1 cellular context compared by ENCODE assay signal in the genomic region with DNA sequence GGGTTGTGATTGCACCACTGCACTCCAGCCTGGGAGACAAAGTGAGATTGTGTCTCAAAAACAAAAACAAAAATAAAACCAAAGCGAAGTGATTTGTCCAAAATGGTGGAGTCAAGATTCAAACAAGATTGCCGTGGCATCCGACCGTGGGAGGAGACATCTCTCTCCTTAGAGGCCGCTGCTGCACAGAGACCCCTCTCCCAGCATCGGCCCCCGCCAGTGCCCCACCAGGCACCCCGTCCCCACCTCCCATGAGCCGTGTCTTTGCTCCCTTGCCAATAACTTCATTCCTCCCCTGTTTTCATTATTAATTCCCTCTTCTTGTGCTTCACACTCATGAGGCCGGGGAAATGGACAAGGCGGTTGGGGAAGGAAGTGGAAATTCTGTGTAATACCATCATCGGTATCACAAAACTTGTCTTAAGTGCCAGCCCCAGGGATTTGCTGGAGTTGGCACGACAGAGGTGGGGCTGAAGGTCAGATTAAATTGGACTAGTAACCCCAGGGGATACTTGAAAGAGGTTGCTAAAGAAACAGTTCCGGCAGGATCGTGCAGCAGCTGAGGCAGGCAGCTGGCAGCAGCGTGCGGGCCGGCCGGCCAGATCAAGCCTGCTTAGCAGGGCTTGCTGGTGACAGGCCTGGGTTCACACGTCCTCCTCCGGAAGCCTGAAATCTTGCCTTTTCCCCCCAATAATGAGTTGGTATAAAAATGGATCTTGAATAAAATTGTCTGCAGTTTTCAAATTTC.
A peak's percentile ranks its signal among the peaks of the same experiment; 100 is the strongest.
TF ChIP-seq lines count a peak whose summit lies in the region.

No MANE protein-coding gene starts in this region.

TF ChIP-seq in HepG2, 621 proteins besides CTCF, POLR2A, EP300 and RAD21 (continued from another document):
- TF ChIP-seq TFAP4 (IDR thresholded peaks at IDR 0.05; ENCODE audit: borderline replicate concordance, low read depth): peak; percentile 38; the same call in 1 of the 2 replicates
- TF ChIP-seq ZBTB3 (CRISPR knock-in tag; IDR thresholded peaks at IDR 0.05; ENCODE audit: borderline replicate concordance, low read depth): no peak
- 0 out of 2 replicates have a peak, but pooled peaks have one; percentile 38 for TF ChIP-seq HNF4G (IDR thresholded peaks at IDR 0.05; ENCODE audit: borderline replicate concordance, low read depth, low read length)
- no peak for TF ChIP-seq HNF4G (CRISPR knock-in tag; IDR thresholded peaks at IDR 0.05; ENCODE audit: borderline replicate concordance, low read depth)
- TF ChIP-seq GRHL1 (CRISPR knock-in tag; conservative IDR thresholded peaks at IDR 0.05): no peak
- no peak for TF ChIP-seq MBD4 (IDR thresholded peaks at IDR 0.05; ENCODE audit: borderline replicate concordance, low read length)
- TF ChIP-seq HMGA1 (CRISPR knock-in tag; conservative IDR thresholded peaks at IDR 0.05): no peak
- no peak for TF ChIP-seq RNF2 (conservative IDR thresholded peaks at IDR 0.05; ENCODE audit: low read depth)
- peak; percentile 44 for TF ChIP-seq ZNF687 (CRISPR knock-in tag; IDR thresholded peaks at IDR 0.05)
